In genomic region chr4:48780867-48781219, GRCh38 we compare ENCODE assay signal across 8 cellular contexts. TPM values are rescaled to one million over a fixed set of nuclear protein-coding genes. Genes with fewer than 3 reads are reported as not detected.
DNase-seq lines count a peak whose midpoint lies in the region; TF ChIP-seq lines count a peak whose summit lies in the region.

No MANE protein-coding gene starts in this region.

- no peak for DNase-seq in LNCaP clone FGC (ENCODE audit: low read depth)
- DNase-seq in activated CD4-positive, alpha-beta T cell treated with anti-CD3 and anti-CD28 coated beads, Interleukin-2, amount 50 U/mL, for 4 hours, result peak; percentile 33 to 37
- peak; percentile 61 to 62 for DNase-seq in erythroblast (lab: John Stamatoyannopoulos, UW)
- DNase-seq in neural progenitor cell (ENCODE audit: low spot score), result no peak
- no peak for DNase-seq in vagina (ENCODE audit: extremely low spot score in 2 of 2)
- no peak for DNase-seq in HPDE6-E6E7 (ENCODE audit: extremely low spot score)
- DNase-seq in UCSD-AML1 (lab: John Stamatoyannopoulos, UW; ENCODE audit: unreplicated experiment), result no peak

- peaks cover 38% of the 10 kb centered on the region for H3K4me1 Mint-ChIP-seq in neural progenitor cell

- H3K27ac ChIP-seq in BLaER1 (peak overlapping the region; percentile 70), neural progenitor cell (peak overlapping the region; percentile 3), vagina (peak overlapping the region; percentile 99)

- peak overlapping the region; percentile 44 for H2AFZ ChIP-seq in neural progenitor cell (replicated peaks)

- no peaks in the 10 kb centered on the region for H3K9me3 Mint-ChIP-seq in neural progenitor cell

- H3K27me3 ChIP-seq in BLaER1 (no peaks in the 10 kb centered on the region), neural progenitor cell (no peaks in the 10 kb centered on the region), vagina (no peaks in the 10 kb centered on the region)

- H3K4me2 ChIP-seq in BLaER1 (peak overlapping the region; percentile 76), neural progenitor cell (peak overlapping the region; percentile 79)

- H3K9ac ChIP-seq in BLaER1, result peak overlapping the region; percentile 81
- peak overlapping the region; percentile 46 for H3K9ac ChIP-seq in neural progenitor cell

- H3K4me3 Mint-ChIP-seq in neural progenitor cell, result peak overlapping the region; percentile 88

- H3F3A ChIP-seq in neural progenitor cell (ENCODE audit: low read depth), result peaks cover 37% of the 10 kb centered on the region

- H3K27me3 Mint-ChIP-seq in neural progenitor cell (ENCODE audit: insufficient read depth, low read depth), result peaks cover 5% of the 10 kb centered on the region

- H3K4me3 ChIP-seq in BLaER1 (peak overlapping the region; percentile 100), LNCaP clone FGC (ENCODE audit: low read depth, low read length) (peak overlapping the region; percentile 87), neural progenitor cell (peak overlapping the region; percentile 58), vagina (peak overlapping the region; percentile 64 to 98)

- peaks cover 37% of the 10 kb centered on the region for H3K79me2 ChIP-seq in neural progenitor cell (ENCODE audit: low read depth)

- no peaks in the 10 kb centered on the region for H3K36me3 Mint-ChIP-seq in neural progenitor cell

- H3K36me3 ChIP-seq in BLaER1, result no peaks in the 10 kb centered on the region
- H3K36me3 ChIP-seq in neural progenitor cell, result no peaks in the 10 kb centered on the region
- H3K36me3 ChIP-seq in vagina, result no peaks in the 10 kb centered on the region

- H4K20me1 ChIP-seq in BLaER1, result peaks cover 39% of the 10 kb centered on the region
- peaks cover 33% of the 10 kb centered on the region for H4K20me1 ChIP-seq in neural progenitor cell (ENCODE audit: low read depth)

- no peak for TF ChIP-seq CTCF in LNCaP clone FGC (IDR thresholded peaks at IDR 0.05; ENCODE audit: control insufficient read depth, extremely low read depth, insufficient read depth)
- TF ChIP-seq CTCF in neural progenitor cell (IDR thresholded peaks at IDR 0.05), result no peak
- TF ChIP-seq CTCF in vagina (IDR thresholded peaks at IDR 0.05), result no peak

- H3K27ac Mint-ChIP-seq in neural progenitor cell, result peak overlapping the region; percentile 11

- intact Hi-C loops in vagina (cut with DNase I), result no loop called here

- no peak for TF ChIP-seq POLR2A in erythroblast (IDR thresholded peaks at IDR 0.05; ENCODE audit: low read length)
- TF ChIP-seq POLR2A in vagina (IDR thresholded peaks at IDR 0.05), result no peak

- peaks cover 32% of the 10 kb centered on the region for H3K4me1 ChIP-seq in BLaER1
- peaks cover 30% of the 10 kb centered on the region for H3K4me1 ChIP-seq in neural progenitor cell
- peaks cover 38% of the 10 kb centered on the region for H3K4me1 ChIP-seq in vagina

- H3K9me3 ChIP-seq in BLaER1 (no peaks in the 10 kb centered on the region), neural progenitor cell (ENCODE audit: low read depth) (no peaks in the 10 kb centered on the region), vagina (no peaks in the 10 kb centered on the region)

RNA-seq across cellular contexts. Expression of gene FRYL, which starts 0.8 kb away (rescaled TPM):
- total RNA-seq in neural progenitor cell (ENCODE audit: low replicate concordance) (62.8 and 70.5 TPM in 2 replicates), vagina (51.8 TPM)

RNA-seq across cellular contexts. Expression of gene OCIAD1, which starts 50.0 kb away (rescaled TPM):
- total RNA-seq in neural progenitor cell (ENCODE audit: low replicate concordance) (162 and 260 TPM in 2 replicates), vagina (72.4 TPM)

Comparison
In these comparisons a context has a peak if more than half of its experiments do, and no peak if none do; other contexts are left out.
1. H3K27ac ChIP-seq: peak in every context shown above with its lines; median percentile 99 in vagina; 70 in BLaER1; 3 in neural progenitor cell.
2. DNase-seq: peak in activated CD4-positive, alpha-beta T cell treated with anti-CD3 and anti-CD28 coated beads, Interleukin-2, amount 50 U/mL, for 4 hours (2 of 2) and erythroblast (2 of 2); none in LNCaP clone FGC (single experiment), neural progenitor cell (single experiment), vagina (0 of 2), HPDE6-E6E7 (single experiment) and UCSD-AML1 (single experiment).
3. Peak in every context shown above with its lines, with median percentiles within 50 percentile points of each other: H3K4me3 ChIP-seq.